ENCODE assay signal across 15 cellular contexts in genomic region chr2:95316466-95317122, GRCh38. TPM values are rescaled to one million over a fixed set of nuclear protein-coding genes. Genes with fewer than 3 reads are reported as not detected.
DNase-seq lines count a peak whose midpoint lies in the region; ATAC-seq and TF ChIP-seq lines count a peak whose summit lies in the region.
"Had no signal": no experiment of that assay in that cellular context is flagged by ENCODE, and none has a peak within 500 bp of the region (broad histone marks: within the 10 kb centered on the region; RNA-seq: fewer than 3 reads in every experiment).

No MANE protein-coding gene starts in this region.

- H3K4me1 Mint-ChIP-seq in GM23338, result peaks cover 7% of the 10 kb centered on the region
- H3K4me1 Mint-ChIP-seq: activated naive CD8-positive, alpha-beta T cell treated with anti-CD3 and anti-CD28 coated beads, Interleukin-2, amount 10 ng/mL, durations not matched to agents 7 days and 5 days had no signal

- H3K36me3 ChIP-seq in GM23338 (ENCODE audit: insufficient read depth), result no peaks in the 10 kb centered on the region

- H3K4me3 Mint-ChIP-seq in GM23338, result no peak overlapping the region
- H3K4me3 Mint-ChIP-seq: activated naive CD8-positive, alpha-beta T cell treated with anti-CD3 and anti-CD28 coated beads, Interleukin-2, amount 10 ng/mL, durations not matched to agents 7 days and 5 days; memory B cell had no signal

- no peak overlapping the region for H3K27ac Mint-ChIP-seq in GM23338
- H3K27ac Mint-ChIP-seq: memory B cell had no signal

- ATAC-seq in GM21390 (IDR thresholded peaks at IDR 0.05; ENCODE audit: unreplicated experiment), result no peak
- ATAC-seq in GM23338, result no peak
- ATAC-seq: stimulated activated naive CD8-positive, alpha-beta T cell treated with anti-CD3 and anti-CD28 coated beads, Interleukin-15, Interleukin-2, amounts not matched to agents 100 U/mL and 50 U/mL, for 24 hours had no signal

- no peak overlapping the region for H3K4me3 ChIP-seq in GM23338
- H3K4me3 ChIP-seq: hepatocyte had no signal

- H3K27me3 ChIP-seq in GM23338 (ENCODE audit: insufficient read depth), result no peaks in the 10 kb centered on the region
- H3K27me3 ChIP-seq: hepatocyte had no signal

- H3K9me3 Mint-ChIP-seq in GM23338, result no peaks in the 10 kb centered on the region
- H3K9me3 Mint-ChIP-seq: activated naive CD8-positive, alpha-beta T cell treated with anti-CD3 and anti-CD28 coated beads, Interleukin-2, amount 10 ng/mL, durations not matched to agents 7 days and 5 days; memory B cell had no signal

- H3K27me3 Mint-ChIP-seq in GM23338 (ENCODE audit: insufficient read depth, low read depth, poor library complexity), result peaks cover 17% of the 10 kb centered on the region
- H3K27me3 Mint-ChIP-seq: activated naive CD8-positive, alpha-beta T cell treated with anti-CD3 and anti-CD28 coated beads, Interleukin-2, amount 10 ng/mL, durations not matched to agents 7 days and 5 days had no signal

- no peak for TF ChIP-seq CTCF in GM23338 (conservative IDR thresholded peaks at IDR 0.05; ENCODE audit: low read depth in 2 of 2)

- no peak overlapping the region for H2AFZ ChIP-seq in GM23338
- H2AFZ ChIP-seq: hepatocyte had no signal

- H3K27ac ChIP-seq in GM23338 (ENCODE audit: low read depth), result no peak overlapping the region
- H3K27ac ChIP-seq: hepatocyte had no signal

- H3K4me1 ChIP-seq in GM23338 (ENCODE audit: insufficient read depth), result no peaks in the 10 kb centered on the region

- no peaks in the 10 kb centered on the region for H3K79me2 ChIP-seq in GM23338 (replicated peaks; ENCODE audit: insufficient read depth)
- H3K79me2 ChIP-seq: hepatocyte had no signal

- H3K9me2 ChIP-seq in GM23338 (ENCODE audit: insufficient read depth), result no peaks in the 10 kb centered on the region

- peak; percentile 90 for DNase-seq in EH (ENCODE audit: low read depth)
- DNase-seq in NCI-H226, result peak; percentile 96
- DNase-seq in dedifferentiated amniotic fluid mesenchymal stem cell (ENCODE audit: extremely low spot score), result peak; percentile 27
- DNase-seq in renal cortical epithelial cell (ENCODE audit: low read depth), result peak; percentile 81
- DNase-seq in HuH-7 (ENCODE audit: low spot score), result no peak
- DNase-seq in NCI-H510A treated with DMSO at 0.1 percent for 48 hours (lab: John Stamatoyannopoulos, UW), result no peak
- no peak for DNase-seq in GM23338 (ENCODE audit: low spot score)
- DNase-seq: activated naive CD8-positive, alpha-beta T cell treated with anti-CD3 and anti-CD28 coated beads, Interleukin-2, amount 10 ng/mL, durations not matched to agents 7 days and 5 days; effector CD8-positive, alpha-beta T cell; SIG-M5; stimulated activated CD4-positive, alpha-beta T cell treated with anti-CD3 and anti-CD28 coated beads, Interleukin-2, amount 100 ng/mL, for 48 hours; stimulated activated naive CD8-positive, alpha-beta T cell treated with anti-CD3 and anti-CD28 coated beads, Interleukin-15, Interleukin-2, amounts not matched to agents 100 U/mL and 50 U/mL, for 24 hours had no signal

- H3F3A ChIP-seq in GM23338 (replicated peaks; ENCODE audit: low read depth), result no peaks in the 10 kb centered on the region

- H3K36me3 Mint-ChIP-seq in GM23338 (ENCODE audit: low read depth), result no peaks in the 10 kb centered on the region; the same call in 2 of the 3 replicates
- H3K36me3 Mint-ChIP-seq: activated naive CD8-positive, alpha-beta T cell treated with anti-CD3 and anti-CD28 coated beads, Interleukin-2, amount 10 ng/mL, durations not matched to agents 7 days and 5 days; memory B cell had no signal

- H4K20me1 ChIP-seq in GM23338 (replicated peaks; ENCODE audit: insufficient read depth), result no peaks in the 10 kb centered on the region

- H3K4me2 ChIP-seq in GM23338, result no peak overlapping the region
- H3K4me2 ChIP-seq: hepatocyte had no signal

TF ChIP-seq in GM23338, 12 proteins besides CTCF, POLR2A, EP300 and RAD21 (continues in another document):
- TF ChIP-seq JUNB (IDR thresholded peaks at IDR 0.05; ENCODE audit: unreplicated experiment) (no peak), ZNF331 (CRISPR knock-in tag; IDR thresholded peaks at IDR 0.05; ENCODE audit: low read depth) (no peak), EZH2 (IDR thresholded peaks at IDR 0.05; ENCODE audit: low read depth, unreplicated experiment) (no peak), ZNF114 (CRISPR knock-in tag; IDR thresholded peaks at IDR 0.05) (no peak), EZH2phosphoT487 (IDR thresholded peaks at IDR 0.05; ENCODE audit: unreplicated experiment) (no peak), STAT1 (IDR thresholded peaks at IDR 0.05; ENCODE audit: unreplicated experiment) (no peak), CREB1 (CRISPR knock-in tag; IDR thresholded peaks at IDR 0.05; ENCODE audit: low read depth) (no peak), POLR2AphosphoS5 (IDR thresholded peaks at IDR 0.05; ENCODE audit: low read depth) (no peak), ETS1 (IDR thresholded peaks at IDR 0.05) (no peak)
- TF ChIP-seq, protein P1, sequence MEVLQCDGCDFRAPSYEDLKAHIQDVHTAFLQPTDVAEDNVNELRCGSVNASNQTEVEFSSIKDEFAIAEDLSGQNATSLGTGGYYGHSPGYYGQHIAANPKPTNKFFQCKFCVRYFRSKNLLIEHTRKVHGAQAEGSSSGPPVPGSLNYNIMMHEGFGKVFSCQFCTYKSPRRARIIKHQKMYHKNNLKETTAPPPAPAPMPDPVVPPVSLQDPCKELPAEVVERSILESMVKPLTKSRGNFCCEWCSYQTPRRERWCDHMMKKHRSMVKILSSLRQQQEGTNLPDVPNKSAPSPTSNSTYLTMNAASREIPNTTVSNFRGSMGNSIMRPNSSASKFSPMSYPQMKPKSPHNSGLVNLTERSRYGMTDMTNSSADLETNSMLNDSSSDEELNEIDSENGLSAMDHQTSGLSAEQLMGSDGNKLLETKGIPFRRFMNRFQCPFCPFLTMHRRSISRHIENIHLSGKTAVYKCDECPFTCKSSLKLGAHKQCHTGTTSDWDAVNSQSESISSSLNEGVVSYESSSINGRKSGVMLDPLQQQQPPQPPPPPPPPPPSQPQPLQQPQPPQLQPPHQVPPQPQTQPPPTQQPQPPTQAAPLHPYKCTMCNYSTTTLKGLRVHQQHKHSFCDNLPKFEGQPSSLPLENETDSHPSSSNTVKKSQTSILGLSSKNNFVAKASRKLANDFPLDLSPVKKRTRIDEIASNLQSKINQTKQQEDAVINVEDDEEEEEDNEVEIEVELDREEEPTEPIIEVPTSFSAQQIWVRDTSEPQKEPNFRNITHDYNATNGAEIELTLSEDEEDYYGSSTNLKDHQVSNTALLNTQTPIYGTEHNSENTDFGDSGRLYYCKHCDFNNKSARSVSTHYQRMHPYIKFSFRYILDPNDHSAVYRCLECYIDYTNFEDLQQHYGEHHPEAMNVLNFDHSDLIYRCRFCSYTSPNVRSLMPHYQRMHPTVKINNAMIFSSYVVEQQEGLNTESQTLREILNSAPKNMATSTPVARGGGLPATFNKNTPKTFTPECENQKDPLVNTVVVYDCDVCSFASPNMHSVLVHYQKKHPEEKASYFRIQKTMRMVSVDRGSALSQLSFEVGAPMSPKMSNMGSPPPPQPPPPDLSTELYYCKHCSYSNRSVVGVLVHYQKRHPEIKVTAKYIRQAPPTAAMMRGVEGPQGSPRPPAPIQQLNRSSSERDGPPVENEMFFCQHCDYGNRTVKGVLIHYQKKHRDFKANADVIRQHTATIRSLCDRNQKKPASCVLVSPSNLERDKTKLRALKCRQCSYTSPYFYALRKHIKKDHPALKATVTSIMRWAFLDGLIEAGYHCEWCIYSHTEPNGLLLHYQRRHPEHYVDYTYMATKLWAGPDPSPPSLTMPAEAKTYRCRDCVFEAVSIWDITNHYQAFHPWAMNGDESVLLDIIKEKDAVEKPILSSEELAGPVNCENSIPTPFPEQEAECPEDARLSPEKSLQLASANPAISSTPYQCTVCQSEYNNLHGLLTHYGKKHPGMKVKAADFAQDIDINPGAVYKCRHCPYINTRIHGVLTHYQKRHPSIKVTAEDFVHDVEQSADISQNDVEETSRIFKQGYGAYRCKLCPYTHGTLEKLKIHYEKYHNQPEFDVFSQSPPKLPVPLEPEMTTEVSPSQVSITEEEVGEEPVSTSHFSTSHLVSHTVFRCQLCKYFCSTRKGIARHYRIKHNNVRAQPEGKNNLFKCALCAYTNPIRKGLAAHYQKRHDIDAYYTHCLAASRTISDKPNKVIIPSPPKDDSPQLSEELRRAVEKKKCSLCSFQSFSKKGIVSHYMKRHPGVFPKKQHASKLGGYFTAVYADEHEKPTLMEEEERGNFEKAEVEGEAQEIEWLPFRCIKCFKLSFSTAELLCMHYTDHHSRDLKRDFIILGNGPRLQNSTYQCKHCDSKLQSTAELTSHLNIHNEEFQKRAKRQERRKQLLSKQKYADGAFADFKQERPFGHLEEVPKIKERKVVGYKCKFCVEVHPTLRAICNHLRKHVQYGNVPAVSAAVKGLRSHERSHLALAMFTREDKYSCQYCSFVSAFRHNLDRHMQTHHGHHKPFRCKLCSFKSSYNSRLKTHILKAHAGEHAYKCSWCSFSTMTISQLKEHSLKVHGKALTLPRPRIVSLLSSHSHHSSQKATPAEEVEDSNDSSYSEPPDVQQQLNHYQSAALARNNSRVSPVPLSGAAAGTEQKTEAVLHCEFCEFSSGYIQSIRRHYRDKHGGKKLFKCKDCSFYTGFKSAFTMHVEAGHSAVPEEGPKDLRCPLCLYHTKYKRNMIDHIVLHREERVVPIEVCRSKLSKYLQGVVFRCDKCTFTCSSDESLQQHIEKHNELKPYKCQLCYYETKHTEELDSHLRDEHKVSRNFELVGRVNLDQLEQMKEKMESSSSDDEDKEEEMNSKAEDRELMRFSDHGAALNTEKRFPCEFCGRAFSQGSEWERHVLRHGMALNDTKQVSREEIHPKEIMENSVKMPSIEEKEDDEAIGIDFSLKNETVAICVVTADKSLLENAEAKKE (CRISPR knock-in tag; IDR thresholded peaks at IDR 0.05), result no peak

RNA-seq across cellular contexts. Expression of gene KCNIP3, which starts 19.4 kb away (rescaled TPM):
- total RNA-seq in renal cortical epithelial cell, result 47.4 and 127 TPM in 2 replicates
- total RNA-seq in GM23338 (2014; rRNA removed; shearing (Covaris generic)), result 0.83 and 2.6 TPM in 2 replicates
- 0.32 and 0.45 TPM in 2 replicates for polyA plus RNA-seq in GM23338 (2016; fragmentation: Nextera tagmentation; extraction: Ambion mirVana)
- total RNA-seq: activated naive CD8-positive, alpha-beta T cell treated with anti-CD3 and anti-CD28 coated beads, Interleukin-2, amount 10 ng/mL, durations not matched to agents 7 days and 5 days had no signal

RNA-seq across cellular contexts. Expression of gene PROM2, which starts 42.3 kb away (rescaled TPM):
- 17.6 and 38.0 TPM in 2 replicates for total RNA-seq in renal cortical epithelial cell
- 2.2 TPM in 2 replicates for total RNA-seq in GM23338 (2014; rRNA removed; shearing (Covaris generic))
- polyA plus RNA-seq in GM23338 (2016; fragmentation: Nextera tagmentation; extraction: Ambion mirVana), result 1.1 and 2.1 TPM in 2 replicates

Comparison
In these comparisons a context has a peak if more than half of its experiments do, and no peak if none do; other contexts are left out.
1. DNase-seq: peak in EH (single experiment), NCI-H226 (single experiment), dedifferentiated amniotic fluid mesenchymal stem cell (single experiment) and renal cortical epithelial cell (single experiment); none in HuH-7 (single experiment), NCI-H510A treated with DMSO at 0.1 percent for 48 hours (single experiment) and GM23338 (single experiment).
2. RNA of gene KCNIP3, which starts 19.4 kb away (total RNA-seq): 47.4 to 127 TPM in renal cortical epithelial cell; 0.83 to 2.6 TPM in GM23338; every median in the first group is over 10 times any median in the second.